ENCODE assay signal across 1 cellular context in genomic region chr5:60699549-60700346, GRCh38.
TF ChIP-seq lines count a peak whose summit lies in the region.

TSS of gene DEPDC1B (minus strand) at chr5:60700166. CDS start at chr5:60700093, 73 bp downstream.

TF ChIP-seq in HCT116, 20 proteins besides CTCF, POLR2A, EP300 and RAD21 (continued from another document):
- TF ChIP-seq ATF3 (IDR thresholded peaks at IDR 0.05) (no peak), ZNF274 (IDR thresholded peaks at IDR 0.05; ENCODE audit: low read depth, low read length) (no peak), SIN3A (IDR thresholded peaks at IDR 0.05; ENCODE audit: low read depth) (peak; percentile 96), POLR2AphosphoS5 (IDR thresholded peaks at IDR 0.05; ENCODE audit: low read depth, low read length) (peak; percentile 93; the same call in 1 of the 2 replicates), CEBPB (IDR thresholded peaks at IDR 0.05; ENCODE audit: low read depth) (no peak), JUND (IDR thresholded peaks at IDR 0.05) (no peak), ZBTB33 (IDR thresholded peaks at IDR 0.05; ENCODE audit: extremely low read depth, insufficient replicate concordance, low read length) (peak; percentile 16), SP1 (IDR thresholded peaks at IDR 0.05; ENCODE audit: low read depth) (peak; percentile 75), FOSL1 (IDR thresholded peaks at IDR 0.05; ENCODE audit: low read depth) (no peak), CBX3 (IDR thresholded peaks at IDR 0.05; ENCODE audit: low read depth) (0 out of 2 replicates have a peak, but pooled peaks have one; percentile 56), ZFX (IDR thresholded peaks at IDR 0.05) (peak; percentile 70), EGR1 (IDR thresholded peaks at IDR 0.05; ENCODE audit: low read depth) (0 out of 2 replicates have a peak, but pooled peaks have one; percentile 11), EZH2 (IDR thresholded peaks at IDR 0.05) (no peak), TCF7L2 (IDR thresholded peaks at IDR 0.05; ENCODE audit: borderline replicate concordance, extremely low read depth, insufficient read depth, insufficient read length) (peak; percentile 15)
